Comparison of ENCODE assay signal across 8 cellular contexts in genomic region chr12:54935235-54935951, GRCh38. TPM values are rescaled to one million over a fixed set of nuclear protein-coding genes. Genes with fewer than 3 reads are reported as not detected.
A peak's percentile ranks its signal among the peaks of the same experiment; 100 is the strongest.
DNase-seq lines count a peak whose midpoint lies in the region; ATAC-seq and TF ChIP-seq lines count a peak whose summit lies in the region.

No MANE protein-coding gene starts in this region.

- no peaks in the 10 kb centered on the region for H3K27me3 Mint-ChIP-seq in MCF 10A (ENCODE audit: insufficient read depth, unreplicated experiment)
- no peaks in the 10 kb centered on the region for H3K27me3 Mint-ChIP-seq in naive thymus-derived CD8-positive, alpha-beta T cell

- H3K4me3 Mint-ChIP-seq in MCF 10A (ENCODE audit: unreplicated experiment): peak overlapping the region; percentile 7
- peak overlapping the region in 9 of 10 donors; percentile 34 to 81 (median 54) for H3K4me3 Mint-ChIP-seq in naive thymus-derived CD8-positive, alpha-beta T cell

- TSS peak; percentile 73 for BruUV-seq in MCF 10A (replicated peaks; lab: Mats Ljungman, UMichigan)

- DNase-seq in AG04449 (ENCODE audit: low read depth, low spot score) (peak; percentile 44), SK-MEL-5 (ENCODE audit: low read depth, low spot score) (peak; percentile 34), MCF 10A (ENCODE audit: unreplicated experiment) (peak; percentile 93), NCI-H524 treated with DMSO at 0.1 percent for 48 hours (lab: John Stamatoyannopoulos, UW) (no peak), middle frontal gyrus (ENCODE audit: extremely low spot score, low spot score) (no peak)
- peak in 5 of 10 donors; percentile 14 to 52 (median 27) for DNase-seq in naive thymus-derived CD8-positive, alpha-beta T cell

- no peak for TF ChIP-seq CTCF in AG04449 (IDR thresholded peaks at IDR 0.05; ENCODE audit: insufficient read depth, low read length, missing control alignments)
- peak; percentile 12 for TF ChIP-seq CTCF in MCF 10A (IDR thresholded peaks at IDR 0.05; ENCODE audit: unreplicated experiment)

- H3K9me3 Mint-ChIP-seq in MCF 10A (ENCODE audit: unreplicated experiment): peaks cover 18% of the 10 kb centered on the region
- H3K9me3 Mint-ChIP-seq in naive thymus-derived CD8-positive, alpha-beta T cell: peaks cover 0 to 12% (median 8%) of the 10 kb centered on the region in 9 donors

- in situ Hi-C loops in SK-MEL-5 (cut with HindIII; ENCODE audit: low pct_unique_long_range_greater_than_20kb, low sequenced_read_pairs): no loop called here

- CTCF ChIA-PET in AG04449 (lab: Yijun Ruan, JAX): no interaction called here
- CTCF ChIA-PET in MCF 10A (lab: Yijun Ruan, JAX): interaction anchor here (0.6 to 4.8 kb wide), 23 partner anchors 9 to 518 kb away, joined by 3 to 33 read pairs (median 5); partner anchors contain the start of gene MUCL1

- ATAC-seq in GM19023 (IDR thresholded peaks at IDR 0.05; ENCODE audit: unreplicated experiment) (peak; percentile 95), HG03135 (IDR thresholded peaks at IDR 0.05; ENCODE audit: unreplicated experiment) (peak; percentile 93)
- peak; percentile 93 to 96 for ATAC-seq in naive thymus-derived CD8-positive, alpha-beta T cell

- POLR2A ChIA-PET in AG04449 (lab: Yijun Ruan, JAX): no interaction called here
- POLR2A ChIA-PET in MCF 10A (lab: Yijun Ruan, JAX): interaction anchor here (0.9 to 1.5 kb wide), 3 partner anchors 79 to 211 kb away, joined by 4 to 7 read pairs (median 5); no protein-coding TSS in a partner anchor
- POLR2A ChIA-PET in naive thymus-derived CD8-positive, alpha-beta T cell (lab: Charles Lee): interaction anchor here (0.7 to 2.4 kb wide), 5 partner anchors 11 to 81 kb away, joined by 3 to 11 read pairs (median 3); partner anchors contain the start of genes MUCL1 and TESPA1

- no peak overlapping the region for H3K4me3 ChIP-seq in AG04449 (ENCODE audit: low read depth, low read length)

- no peaks in the 10 kb centered on the region for H3K36me3 Mint-ChIP-seq in MCF 10A (ENCODE audit: insufficient read depth, unreplicated experiment)
- H3K36me3 Mint-ChIP-seq in naive thymus-derived CD8-positive, alpha-beta T cell: peaks cover 0 to 15% (median 8%) of the 10 kb centered on the region in 3 donors

- H3K27ac Mint-ChIP-seq in MCF 10A (ENCODE audit: low read depth, unreplicated experiment): peak overlapping the region; percentile 96
- H3K27ac Mint-ChIP-seq in naive thymus-derived CD8-positive, alpha-beta T cell: peak overlapping the region; percentile 48 to 98 (median 88)

- H3K4me1 Mint-ChIP-seq in MCF 10A (ENCODE audit: insufficient read depth, unreplicated experiment): peaks cover 26% of the 10 kb centered on the region
- H3K4me1 Mint-ChIP-seq in naive thymus-derived CD8-positive, alpha-beta T cell: peaks cover 28 to 54% (median 51%) of the 10 kb centered on the region in 4 donors

- intact Hi-C loops in MCF 10A (cut with micrococcal nuclease): loop anchor here (1.0 to 2.0 kb wide), 3 partner anchors 23 to 81 kb away; partner anchors contain the start of gene MUCL1

RNA-seq across cellular contexts. Expression of gene TESPA1, which starts 49.2 kb away (rescaled TPM):
- total RNA-seq in SK-MEL-5 (2014; rRNA removed; shearing (Covaris generic)): not detected in 2 replicates
- polyA plus RNA-seq in SK-MEL-5 (2015; cell fraction: cytosol; rRNA removed): not detected in 2 replicates
- not detected in 2 replicates for polyA plus RNA-seq in SK-MEL-5 (2015; cell fraction: nucleus; rRNA removed)
- total RNA-seq in MCF 10A (2022): not detected in 2 replicates
- 100 to 1,000 TPM; 247 to 253 TPM for total RNA-seq in naive thymus-derived CD8-positive, alpha-beta T cell
- polyA plus RNA-seq in naive thymus-derived CD8-positive, alpha-beta T cell: 100 to 1,000 TPM in 2 of 3 donors, 10 to 100 TPM in 1; 83.1 to 245 (median 180) TPM

Comparison
In these comparisons a context has a peak if more than half of its experiments do, and no peak if none do; other contexts are left out.
1. DNase-seq: peak in AG04449 (single experiment), SK-MEL-5 (single experiment) and MCF 10A (single experiment); none in NCI-H524 treated with DMSO at 0.1 percent for 48 hours (single experiment) and middle frontal gyrus (single experiment).
2. RNA of gene TESPA1, which starts 49.2 kb away (total RNA-seq): 247 to 253 TPM in naive thymus-derived CD8-positive, alpha-beta T cell; not detected in SK-MEL-5 and not detected in MCF 10A; every median in the first group is over 100 times any median in the second.
3. Peak in every context shown above with its lines, with median percentiles within 50 percentile points of each other: ATAC-seq.